ENCODE assay signal across 12 cellular contexts in genomic region chr4:40190880-40191815, GRCh38. TPM values are rescaled to one million over a fixed set of nuclear protein-coding genes. Genes with fewer than 3 reads are reported as not detected.
DNase-seq lines count a peak whose midpoint lies in the region; TF ChIP-seq lines count a peak whose summit lies in the region.
"Had no signal": no experiment of that assay in that cellular context is flagged by ENCODE, and none has a peak within 500 bp of the region (broad histone marks: within the 10 kb centered on the region; RNA-seq: fewer than 3 reads in every experiment).

No MANE protein-coding gene starts in this region.

- H3K36me3 ChIP-seq in adipocyte (ENCODE audit: control insufficient read depth, insufficient read depth, low read length, severe bottlenecking) (no peaks in the 10 kb centered on the region), smooth muscle cell (ENCODE audit: low read depth) (no peaks in the 10 kb centered on the region)
- H3K36me3 ChIP-seq: SJSA1, upper lobe of right lung had no signal

- DNase-seq in NCI-H510A treated with DMSO at 0.1 percent for 48 hours (lab: John Stamatoyannopoulos, UW) (peak; percentile 54), NCI-H510A (lab: John Stamatoyannopoulos, UW) (no peak), NCI-H69 (lab: John Stamatoyannopoulos, UW) (peak; percentile 91), adipocyte (ENCODE audit: low read depth) (no peak), smooth muscle cell (lab: John Stamatoyannopoulos, UW; ENCODE audit: unreplicated experiment) (no peak), DMS79 (lab: John Stamatoyannopoulos, UW) (no peak), middle frontal gyrus (ENCODE audit: extremely low spot score, low spot score) (no peak)
- DNase-seq in activated CD4-positive, CD25-positive, alpha-beta regulatory T cell treated with anti-CD3 and anti-CD28 coated beads, Interleukin-2, amount 50 U/mL, for 72 hours: no peak
- DNase-seq: body of pancreas, hypothalamus, upper lobe of right lung had no signal

- H3K4me1 ChIP-seq in adipocyte (ENCODE audit: control insufficient read depth, insufficient read depth, low read length) (peaks cover 22% of the 10 kb centered on the region), smooth muscle cell (ENCODE audit: low read depth) (peaks cover 14% of the 10 kb centered on the region)
- H3K4me1 ChIP-seq: SJSA1, upper lobe of right lung had no signal

- H2AFZ ChIP-seq in smooth muscle cell (ENCODE audit: low read depth): peak overlapping the region; percentile 46

- H3K79me2 ChIP-seq in smooth muscle cell (ENCODE audit: low read depth): no peaks in the 10 kb centered on the region

- no peak overlapping the region for H3K4me2 ChIP-seq in smooth muscle cell

- no peaks in the 10 kb centered on the region for H3K9me3 ChIP-seq in adipocyte (ENCODE audit: control insufficient read depth, low read length)
- H3K9me3 ChIP-seq in smooth muscle cell (replicated peaks; ENCODE audit: low read depth): no peaks in the 10 kb centered on the region
- H3K9me3 ChIP-seq: body of pancreas, SJSA1, upper lobe of right lung had no signal

- H3K9ac ChIP-seq in adipocyte (ENCODE audit: low read length) (no peak overlapping the region), smooth muscle cell (ENCODE audit: low read depth) (no peak overlapping the region)

- H3K4me3 ChIP-seq in adipocyte (ENCODE audit: low read length): peak overlapping the region; percentile 11
- H3K4me3 ChIP-seq in smooth muscle cell: no peak overlapping the region
- H3K4me3 ChIP-seq: body of pancreas, SJSA1, upper lobe of right lung had no signal

- H3K27ac ChIP-seq in smooth muscle cell (ENCODE audit: low read depth): no peak overlapping the region
- H3K27ac ChIP-seq: body of pancreas, SJSA1, upper lobe of right lung had no signal

- WGBS in smooth muscle cell (ENCODE audit: low lambda C conversion rate): 66% methylated on average over 14 of the region's 14 CpGs

- H3F3A ChIP-seq in smooth muscle cell (ENCODE audit: low read depth): no peaks in the 10 kb centered on the region

- H3K27me3 ChIP-seq in adipocyte (replicated peaks; ENCODE audit: control insufficient read depth, insufficient read depth, low read length) (no peaks in the 10 kb centered on the region), smooth muscle cell (ENCODE audit: low read depth) (no peaks in the 10 kb centered on the region)
- H3K27me3 ChIP-seq: body of pancreas, SJSA1, upper lobe of right lung had no signal

- no peak for TF ChIP-seq CTCF in smooth muscle cell (IDR thresholded peaks at IDR 0.05; ENCODE audit: borderline replicate concordance, insufficient read depth, poor library complexity, severe bottlenecking)

- no peaks in the 10 kb centered on the region for H4K20me1 ChIP-seq in smooth muscle cell (ENCODE audit: low read depth)

RNA-seq across cellular contexts. Expression of gene RHOH, which starts 5.7 kb away (rescaled TPM):
- not detected in 2 replicates for total RNA-seq in smooth muscle cell
- 0.46 TPM in 1 of 2 replicates, not detected in the other for polyA plus RNA-seq in smooth muscle cell
- total RNA-seq: SJSA1 had no signal

Comparison
In these comparisons a context has a peak if more than half of its experiments do, and no peak if none do; other contexts are left out.
1. DNase-seq: peak in NCI-H510A treated with DMSO at 0.1 percent for 48 hours (single experiment) and NCI-H69 (single experiment); none in NCI-H510A (single experiment), adipocyte (single experiment), smooth muscle cell (single experiment), DMS79 (single experiment), middle frontal gyrus (single experiment) and activated CD4-positive, CD25-positive, alpha-beta regulatory T cell treated with anti-CD3 and anti-CD28 coated beads, Interleukin-2, amount 50 U/mL, for 72 hours (single experiment).